In the genomic region with DNA sequence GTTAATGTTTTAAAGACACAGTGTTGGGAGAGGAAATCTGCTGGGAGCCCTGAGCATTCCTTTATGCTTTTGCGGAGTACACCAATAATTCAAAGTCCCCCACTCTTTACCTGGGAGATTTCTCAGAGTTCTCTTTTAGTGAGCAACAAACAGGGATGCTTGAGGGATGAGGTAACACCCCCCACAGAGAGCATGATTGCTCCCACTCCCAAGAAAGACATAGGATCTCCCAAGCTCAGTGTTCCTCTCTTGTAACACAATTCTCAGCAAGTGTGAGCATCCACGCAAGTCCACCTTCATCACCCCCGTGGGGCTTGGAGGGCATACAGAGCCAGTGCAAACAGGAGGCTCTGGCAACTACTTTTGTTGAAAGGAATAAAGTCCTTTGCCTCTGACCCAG, we compare ENCODE assay signal across 27 cellular contexts. TPM values are rescaled to one million over a fixed set of nuclear protein-coding genes. Genes with fewer than 3 reads are reported as not detected.
"Had no signal": no experiment of that assay in that cellular context is flagged by ENCODE, and none has a peak within 500 bp of the region (broad histone marks: within the 10 kb centered on the region; RNA-seq: fewer than 3 reads in every experiment).

No MANE protein-coding gene starts in this region.

- H3K27ac ChIP-seq: ascending aorta, brain microvascular endothelial cell, cardiac muscle cell, PC-9 had no signal

- H3K4me1 ChIP-seq: ascending aorta had no signal

- H3K27me3 ChIP-seq: ascending aorta, brain microvascular endothelial cell, cardiac muscle cell, MG63 had no signal

- DNase-seq: activated CD4-positive, alpha-beta T cell treated with anti-CD3 and anti-CD28 coated beads for 1 hour; activated CD4-positive, alpha-beta T cell treated with anti-CD3 and anti-CD28 coated beads, Interleukin-2, amount 10 ng/mL, durations not matched to agents 24 days and 14 days; activated CD4-positive, alpha-beta T cell treated with anti-CD3 and anti-CD28 coated beads, Interleukin-2, amount 50 U/mL, for 48 hours; activated effector memory CD4-positive, alpha-beta T cell treated with anti-CD3 and anti-CD28 coated beads, Interleukin-2, amount 50 U/mL, for 16 hours; activated naive CD4-positive, alpha-beta T cell treated with Interleukin-2 at 50 U/mL for 16 hours; activated naive CD8-positive, alpha-beta T cell treated with anti-CD3 and anti-CD28 coated beads, Interleukin-2, amount 50 U/mL, for 24 hours; activated T-cell treated with anti-CD3 and anti-CD28 coated beads, Interleukin-2, amount 50 U/mL, for 4 hours; amniotic stem cell; brain microvascular endothelial cell; MG63; MV-4-11; NCI-H1092 treated with DMSO at 0.1 percent for 48 hours; NCI-H1417 treated with DMSO at 0.1 percent for 48 hours; NCI-H1694; NCI-H2029; NCI-H345; NCI-H510A; NCI-H526 treated with DMSO at 0.1 percent for 48 hours; NCI-H82; PC-9; SHP77 treated with DMSO at 0.1 percent for 48 hours; T-helper 17 cell; T-helper 9 cell had no signal

- ATAC-seq: activated naive CD4-positive, alpha-beta T cell treated with anti-CD3 and anti-CD28 coated beads, Interleukin-2, amount 50 U/mL, for 72 hours; activated naive CD8-positive, alpha-beta T cell treated with anti-CD3 and anti-CD28 coated beads, Interleukin-2, amount 50 U/mL, for 24 hours; activated T-cell treated with anti-CD3 and anti-CD28 coated beads, Interleukin-2, amount 50 U/mL, for 4 hours; T-helper 17 cell; WTC11 had no signal

- H3K36me3 ChIP-seq: ascending aorta, brain microvascular endothelial cell, cardiac muscle cell, MG63 had no signal

- H3K9me3 ChIP-seq: ascending aorta, MG63 had no signal

- H3K4me3 ChIP-seq: ascending aorta, cardiac muscle cell, MG63, PC-9 had no signal

RNA-seq across cellular contexts. Expression of a gene that starts 36.1 kb away (rescaled TPM):
- total RNA-seq: PC-9 had no signal
